Comparison of ENCODE assay signal across 8 cellular contexts in the genomic region with DNA sequence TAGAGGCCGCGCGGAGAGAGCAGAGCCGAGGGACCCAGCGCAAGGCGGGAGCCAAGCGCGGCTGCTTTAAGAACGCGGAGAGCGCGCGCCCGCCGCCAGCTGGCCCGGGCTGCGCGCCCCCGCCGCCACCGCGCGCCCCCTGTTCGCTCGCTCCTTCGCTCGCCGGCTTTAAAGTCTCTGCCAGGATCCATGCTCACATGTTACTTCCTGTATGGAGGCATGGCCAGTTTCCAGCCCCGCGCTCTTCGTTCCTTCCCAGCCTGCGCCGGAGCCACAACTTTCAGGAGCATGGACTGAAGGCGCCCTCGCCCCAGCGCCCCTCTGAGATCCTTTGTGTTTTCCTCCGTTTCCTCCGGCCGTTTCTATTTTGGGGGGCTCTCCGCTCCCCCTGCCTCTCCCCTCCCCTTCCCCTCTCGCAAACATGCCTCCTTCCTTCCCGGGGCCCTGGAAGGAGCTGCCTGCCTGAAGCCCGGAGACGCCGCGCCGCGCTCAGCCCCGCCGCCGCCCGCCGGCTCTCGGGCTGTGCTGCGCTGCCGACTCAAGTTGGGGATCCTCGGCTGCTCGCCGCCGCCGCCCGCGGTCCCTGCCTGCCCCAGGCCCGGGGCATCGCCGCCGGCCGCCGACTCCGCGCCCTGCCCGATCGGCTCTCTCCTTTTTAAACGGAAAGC. TPM values are rescaled to one million over a fixed set of nuclear protein-coding genes. Genes with fewer than 3 reads are reported as not detected.
A peak's percentile ranks its signal among the peaks of the same experiment; 100 is the strongest.
DNase-seq lines count a peak whose midpoint lies in the region; ATAC-seq and TF ChIP-seq lines count a peak whose summit lies in the region.

A gene (plus strand): TSS at position 198 of the 668 bp plus-strand sequence. CDS start 717 bp downstream, outside the sequence.

- peak; percentile 57 for ATAC-seq in GM21619 (IDR thresholded peaks at IDR 0.05; ENCODE audit: unreplicated experiment)
- ATAC-seq in T-cell (replicated peaks in 1 of 4) = no peak
- ATAC-seq in HG03095 (IDR thresholded peaks at IDR 0.05; ENCODE audit: unreplicated experiment) = no peak

- CTCF ChIA-PET in T-cell (lab: Charles Lee) = no interaction called here

- no peaks in the 10 kb centered on the region for H3K36me3 Mint-ChIP-seq in T-cell

- TF ChIP-seq CTCF in NB4 (IDR thresholded peaks at IDR 0.05; ENCODE audit: low read depth, low read length) (no peak), subcutaneous adipose tissue (IDR thresholded peaks at IDR 0.05; ENCODE audit: low read depth) (no peak)

- peak within 1 kb of the TSS; percentile 11 for H3K4me3 ChIP-seq in NB4 (ENCODE audit: low read depth, low read length)

- in situ Hi-C loops in endometrial microvascular endothelial cells (cut with HindIII; ENCODE audit: inconsistent ontology term, low pct_unique_long_range_greater_than_20kb, low sequenced_read_pairs) = loop anchor here (10.0 kb wide), 1 partner anchor 293 kb away; no protein-coding TSS in a partner anchor

- TF ChIP-seq POLR2A in NB4 (IDR thresholded peaks at IDR 0.05; ENCODE audit: extremely low read depth, insufficient read length) = no peak

- H3K4me3 Mint-ChIP-seq in T-cell = peak within 1 kb of the TSS; percentile 21 to 62 (median 57)

- peaks cover 52 to 66% of the 10 kb centered on the region in 2 donors for H3K27me3 Mint-ChIP-seq in T-cell

- DNase-seq in ELR (ENCODE audit: low read depth) (peak; percentile 94), NB4 (ENCODE audit: low read depth) (peak; percentile 38), T-cell (no peak), lung microvascular endothelial cell (ENCODE audit: low read depth in 2 of 2) (peak; percentile 80 to 95)

- peaks cover 4 to 13% (median 9%) of the 10 kb centered on the region in 3 donors for H3K4me1 Mint-ChIP-seq in T-cell

- H3K9me3 Mint-ChIP-seq in T-cell = no peaks in the 10 kb centered on the region

- POLR2A ChIA-PET in T-cell (lab: Charles Lee) = no interaction called here

- no peak within 1 kb of the TSS for H3K27ac Mint-ChIP-seq in T-cell

RNA-seq across cellular contexts. Expression of the gene that starts here (rescaled TPM):
- total RNA-seq in T-cell (under 1 TPM in 4 of 5 donors, not detected in 1; 0.23 to 0.51 (median 0.31) TPM), endometrial microvascular endothelial cells (ENCODE audit: inconsistent ontology term) (13.1 TPM), lung microvascular endothelial cell (5.8 and 16.8 TPM in 2 replicates), subcutaneous adipose tissue (100 to 1,000 TPM; 115 to 164 (median 159) TPM)

Comparison
In these comparisons a context has a peak if more than half of its experiments do, and no peak if none do; other contexts are left out.
1. DNase-seq: peak in ELR (single experiment), NB4 (single experiment) and lung microvascular endothelial cell (2 of 2); none in T-cell (0 of 34).